In genomic region chr3:43770426-43771103, GRCh38 we compare ENCODE assay signal across 8 cellular contexts.
DNase-seq lines count a peak whose midpoint lies in the region; ATAC-seq and TF ChIP-seq lines count a peak whose summit lies in the region.

No MANE protein-coding gene starts in this region.

- DNase-seq in G401 (ENCODE audit: low spot score) (peak; percentile 59), T-helper 22 cell (ENCODE audit: low read depth) (peak; percentile 25), omental fat pad (ENCODE audit: low spot score) (no peak), GM13977 (ENCODE audit: low spot score) (no peak), GF-D8 (lab: John Stamatoyannopoulos, UW) (no peak), NCI-H510A (lab: John Stamatoyannopoulos, UW) (no peak)

- peak overlapping the region; percentile 44 for H3K27ac ChIP-seq in duodenal mucosa (ENCODE audit: low read depth, low read length)

- H3K9ac ChIP-seq in duodenal mucosa (ENCODE audit: low read depth in 1 of 2, low read length in 2 of 2) = peak overlapping the region; percentile 11 to 19

- in situ Hi-C loops in G401 (cut with HindIII; ENCODE audit: low sequenced_read_pairs) (no loop called here), GM13977 (cut with MboI; ENCODE audit: low pct_unique_long_range_greater_than_20kb, low sequenced_read_pairs, unreplicated experiment) (no loop called here)

- peak; percentile 42 for ATAC-seq in omental fat pad (ENCODE audit: low FRiP score)
- ATAC-seq in GM19328 (IDR thresholded peaks at IDR 0.05; ENCODE audit: unreplicated experiment) = no peak

- H3K9me3 ChIP-seq in duodenal mucosa (ENCODE audit: control insufficient read depth in 1 of 2, low read length in 2 of 2) = no peaks in the 10 kb centered on the region

- H3K36me3 ChIP-seq in duodenal mucosa (ENCODE audit: control insufficient read depth in 1 of 2, insufficient read depth in 2 of 2, low read length in 2 of 2) = no peaks in the 10 kb centered on the region

- H3K27me3 ChIP-seq in duodenal mucosa (ENCODE audit: control insufficient read depth in 1 of 2, insufficient read depth in 2 of 2, low read length in 2 of 2) = no peaks in the 10 kb centered on the region

- H3K4me3 ChIP-seq in duodenal mucosa (ENCODE audit: low read depth in 1 of 2, low read length in 2 of 2) = no peak overlapping the region

- peaks cover 25 to 26% of the 10 kb centered on the region in 2 donors for H3K4me1 ChIP-seq in duodenal mucosa (ENCODE audit: control insufficient read depth in 1 of 2, insufficient read depth in 2 of 2, low read length in 2 of 2)

- TF ChIP-seq CTCF in omental fat pad (IDR thresholded peaks at IDR 0.05) = no peak
- TF ChIP-seq CTCF in GM13977 (IDR thresholded peaks at IDR 0.05; ENCODE audit: extremely low read depth, insufficient read depth, missing control alignments) = no peak

Comparison
In these comparisons a context has a peak if more than half of its experiments do, and no peak if none do; other contexts are left out.
1. DNase-seq: peak in G401 (single experiment) and T-helper 22 cell (single experiment); none in omental fat pad (single experiment), GM13977 (single experiment), GF-D8 (single experiment) and NCI-H510A (single experiment).